In the genomic region with DNA sequence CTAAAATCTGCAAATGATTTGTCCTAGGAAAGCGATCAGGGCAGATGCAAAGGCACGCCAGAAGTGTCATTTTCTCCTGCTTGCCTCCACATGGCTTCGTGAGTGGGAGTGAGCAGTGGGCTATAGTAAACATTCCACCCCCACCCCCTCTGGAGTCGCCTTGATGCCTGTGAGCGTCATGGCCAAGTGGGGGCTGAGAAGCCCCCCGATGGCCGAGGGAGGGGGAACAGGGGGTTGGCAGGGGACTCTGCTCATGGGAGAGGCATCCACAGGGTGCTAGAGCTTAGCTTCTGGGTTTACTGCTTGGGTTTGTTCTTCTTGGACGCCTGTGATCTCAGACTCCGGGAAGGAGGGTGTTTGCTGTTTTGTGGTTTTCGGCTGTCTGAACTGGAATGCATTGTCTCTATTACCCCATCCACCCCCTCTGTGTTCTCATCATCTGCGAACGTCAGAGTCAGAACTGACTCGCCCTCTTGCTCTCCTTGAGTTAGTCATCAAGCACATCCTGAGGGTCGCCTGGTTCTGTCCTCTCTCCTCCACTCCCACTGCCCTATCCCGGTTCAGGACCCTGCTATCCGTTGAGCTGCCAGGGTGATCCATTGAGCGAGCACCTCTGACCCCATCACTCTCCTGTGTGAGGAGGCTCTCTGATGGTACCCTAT, we compare ENCODE assay signal across 1 cellular context.
TF ChIP-seq lines count a peak whose summit lies in the region.

No MANE protein-coding gene starts in this region.

TF ChIP-seq in HCT116, 20 proteins besides CTCF, POLR2A, EP300 and RAD21 (continued from another document):
- no peak for TF ChIP-seq REST (IDR thresholded peaks at IDR 0.05; ENCODE audit: low read depth)
- no peak for TF ChIP-seq EZH2phosphoT487 (IDR thresholded peaks at IDR 0.05; ENCODE audit: borderline replicate concordance)
- TF ChIP-seq TCF7L2 (IDR thresholded peaks at IDR 0.05; ENCODE audit: borderline replicate concordance, extremely low read depth, insufficient read depth, insufficient read length), result peak; percentile 76
- peak; percentile 81; the same call in 1 of the 2 replicates for TF ChIP-seq CEBPB (IDR thresholded peaks at IDR 0.05; ENCODE audit: low read depth)
- TF ChIP-seq, protein P1, sequence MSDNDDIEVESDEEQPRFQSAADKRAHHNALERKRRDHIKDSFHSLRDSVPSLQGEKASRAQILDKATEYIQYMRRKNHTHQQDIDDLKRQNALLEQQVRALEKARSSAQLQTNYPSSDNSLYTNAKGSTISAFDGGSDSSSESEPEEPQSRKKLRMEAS (IDR thresholded peaks at IDR 0.05), result 0 out of 2 replicates have a peak, but pooled peaks have one; percentile 4
- TF ChIP-seq SP1 (IDR thresholded peaks at IDR 0.05; ENCODE audit: low read depth), result peak; percentile 64
- no peak for TF ChIP-seq SIN3A (IDR thresholded peaks at IDR 0.05; ENCODE audit: low read depth)
